ENCODE assay signal across 18 cellular contexts in genomic region chr3:132645058-132645457, GRCh38. TPM values are rescaled to one million over a fixed set of nuclear protein-coding genes. Genes with fewer than 3 reads are reported as not detected.
"Had no signal": no experiment of that assay in that cellular context is flagged by ENCODE, and none has a peak within 500 bp of the region (broad histone marks: within the 10 kb centered on the region; RNA-seq: fewer than 3 reads in every experiment).

No MANE protein-coding gene starts in this region.

- H3K4me2 ChIP-seq: hepatocyte had no signal

- H2AFZ ChIP-seq: hepatocyte had no signal

- H3K9me3 Mint-ChIP-seq: activated B cell treated with CpG ODN at 0.5 μM for 24 hours; activated CD4-positive, alpha-beta T cell treated with anti-CD3 and anti-CD28 coated beads, Interleukin-2, amount 10 ng/mL, durations not matched to agents 24 days and 14 days; stimulated activated naive CD8-positive, alpha-beta T cell treated with anti-CD3 and anti-CD28 coated beads, Interleukin-15, amount 100 ng/mL, for 72 hours; T-helper 1 cell treated with Interleukin-12 subunit alpha and Interleukin-12 subunit beta and Interleukin-4 antibody, amounts not matched to agents 30 μg/mL and 1 μg/mL, for 36 hours had no signal

- ATAC-seq: left cardiac atrium; SK-N-SH treated with all-trans-retinoic acid at 6 μM for 48 hours; stimulated activated naive CD8-positive, alpha-beta T cell treated with anti-CD3 and anti-CD28 coated beads, Interleukin-15, amount 100 ng/mL, for 72 hours; upper lobe of right lung had no signal

- H3K27ac Mint-ChIP-seq: activated B cell treated with CpG ODN at 0.5 μM for 24 hours; activated CD4-positive, alpha-beta T cell treated with anti-CD3 and anti-CD28 coated beads, Interleukin-2, amount 10 ng/mL, durations not matched to agents 24 days and 14 days; stimulated activated naive CD8-positive, alpha-beta T cell treated with anti-CD3 and anti-CD28 coated beads, Interleukin-15, amount 100 ng/mL, for 72 hours; T-helper 1 cell treated with Interleukin-12 subunit alpha and Interleukin-12 subunit beta and Interleukin-4 antibody, amounts not matched to agents 30 μg/mL and 1 μg/mL, for 36 hours had no signal

- H3K36me3 ChIP-seq: ovary had no signal

- H3K9me3 ChIP-seq: ovary, testis, upper lobe of right lung had no signal

- H3K4me3 ChIP-seq: hepatocyte, ovary, testis, upper lobe of right lung had no signal

- H3K27me3 ChIP-seq: hepatocyte, ovary, testis, upper lobe of right lung had no signal

- H3K4me3 Mint-ChIP-seq: activated B cell treated with CpG ODN at 0.5 μM for 24 hours; activated CD4-positive, alpha-beta T cell treated with anti-CD3 and anti-CD28 coated beads, Interleukin-2, amount 10 ng/mL, durations not matched to agents 24 days and 14 days; neural crest cell; stimulated activated naive CD8-positive, alpha-beta T cell treated with anti-CD3 and anti-CD28 coated beads, Interleukin-15, amount 100 ng/mL, for 72 hours; T-helper 1 cell treated with Interleukin-12 subunit alpha and Interleukin-12 subunit beta and Interleukin-4 antibody, amounts not matched to agents 30 μg/mL and 1 μg/mL, for 36 hours had no signal

- H3K4me1 ChIP-seq: testis, upper lobe of right lung had no signal

- DNase-seq: activated B cell treated with CpG ODN at 0.5 μM for 24 hours; activated CD4-positive, alpha-beta T cell treated with anti-CD3 and anti-CD28 coated beads, Interleukin-2, amount 10 ng/mL, durations not matched to agents 24 days and 14 days; activated naive CD4-positive, alpha-beta T cell treated with anti-CD3 and anti-CD28 coated beads, Interleukin-2, amount 50 U/mL, for 16 hours; activated T-cell treated with anti-CD3 and anti-CD28 coated beads for 4 hours; amygdala; left cardiac atrium; ovary; stimulated activated CD4-positive, alpha-beta T cell treated with anti-CD3 and anti-CD28 coated beads, Interleukin-2, amount 100 ng/mL, for 48 hours; stimulated activated CD8-positive, alpha-beta memory T cell treated with anti-CD3 and anti-CD28 coated beads, Interleukin-4, amount 100 ng/mL, for 48 hours; stimulated activated naive CD8-positive, alpha-beta T cell treated with anti-CD3 and anti-CD28 coated beads, Interleukin-15, amount 100 ng/mL, for 72 hours; testis; upper lobe of right lung had no signal

- H3K4me1 Mint-ChIP-seq: neural crest cell had no signal

- H3K27me3 Mint-ChIP-seq: activated B cell treated with CpG ODN at 0.5 μM for 24 hours; activated CD4-positive, alpha-beta T cell treated with anti-CD3 and anti-CD28 coated beads, Interleukin-2, amount 10 ng/mL, durations not matched to agents 24 days and 14 days; stimulated activated naive CD8-positive, alpha-beta T cell treated with anti-CD3 and anti-CD28 coated beads, Interleukin-15, amount 100 ng/mL, for 72 hours had no signal

- H3K27ac ChIP-seq: hepatocyte, ovary, testis, upper lobe of right lung had no signal

RNA-seq across cellular contexts. Expression of gene ACKR4, which starts 48.0 kb away (rescaled TPM):
- total RNA-seq: activated CD8-positive, alpha-beta memory T cell treated with anti-CD3 and anti-CD28 coated beads for 36 hours; cerebellum; neural crest cell had no signal
